In the genomic region with DNA sequence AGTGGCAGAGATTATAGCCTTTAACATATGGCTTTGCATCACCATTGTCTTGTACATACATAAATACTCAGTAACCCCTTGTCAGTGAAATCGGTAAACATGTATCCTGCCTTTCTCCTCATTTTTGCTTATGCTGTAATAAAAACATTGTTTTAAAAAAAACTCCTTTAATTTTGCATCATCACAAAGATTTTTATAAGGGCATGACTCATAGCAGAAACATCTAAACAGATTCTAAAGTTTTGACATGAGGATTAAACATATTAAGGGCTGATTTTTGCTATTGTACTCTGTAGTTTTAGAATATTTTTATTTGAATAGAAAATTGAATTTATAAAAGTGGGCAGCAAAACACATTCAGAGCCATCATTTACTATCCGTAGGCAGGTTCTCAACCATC, we compare ENCODE assay signal across 1 cellular context.
TF ChIP-seq lines count a peak whose summit lies in the region.

No MANE protein-coding gene starts in this region.

TF ChIP-seq in HepG2, 621 proteins besides CTCF, POLR2A, EP300 and RAD21 (continued from another document):
- TF ChIP-seq, protein P1, sequence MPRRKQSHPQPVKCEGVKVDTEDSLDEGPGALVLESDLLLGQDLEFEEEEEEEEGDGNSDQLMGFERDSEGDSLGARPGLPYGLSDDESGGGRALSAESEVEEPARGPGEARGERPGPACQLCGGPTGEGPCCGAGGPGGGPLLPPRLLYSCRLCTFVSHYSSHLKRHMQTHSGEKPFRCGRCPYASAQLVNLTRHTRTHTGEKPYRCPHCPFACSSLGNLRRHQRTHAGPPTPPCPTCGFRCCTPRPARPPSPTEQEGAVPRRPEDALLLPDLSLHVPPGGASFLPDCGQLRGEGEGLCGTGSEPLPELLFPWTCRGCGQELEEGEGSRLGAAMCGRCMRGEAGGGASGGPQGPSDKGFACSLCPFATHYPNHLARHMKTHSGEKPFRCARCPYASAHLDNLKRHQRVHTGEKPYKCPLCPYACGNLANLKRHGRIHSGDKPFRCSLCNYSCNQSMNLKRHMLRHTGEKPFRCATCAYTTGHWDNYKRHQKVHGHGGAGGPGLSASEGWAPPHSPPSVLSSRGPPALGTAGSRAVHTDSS (CRISPR knock-in tag; conservative IDR thresholded peaks at IDR 0.05) = no peak
- TF ChIP-seq ZNF614 (CRISPR knock-in tag; IDR thresholded peaks at IDR 0.05; ENCODE audit: borderline replicate concordance) = no peak
